ENCODE assay signal across 28 cellular contexts in the genomic region with DNA sequence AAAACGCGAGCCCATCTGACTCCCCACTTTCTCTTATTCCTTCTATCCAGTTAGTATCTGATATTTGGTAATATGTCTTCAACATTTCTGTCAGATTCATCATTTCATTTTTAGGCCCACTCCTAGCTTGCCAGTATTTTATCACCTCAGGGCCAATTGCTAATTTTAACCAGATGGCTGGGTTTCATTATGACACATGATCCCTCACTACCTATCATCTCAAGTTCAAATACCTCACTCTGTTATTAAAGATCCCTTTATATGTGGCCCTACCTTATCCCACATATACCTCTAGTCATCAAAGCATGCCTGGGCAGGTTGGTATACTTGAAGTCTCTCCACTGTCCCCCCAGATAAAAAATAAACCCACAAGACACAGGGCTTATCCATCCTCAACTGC.
DNase-seq lines count a peak whose midpoint lies in the region; ATAC-seq, FAIRE-seq and TF ChIP-seq lines count a peak whose summit lies in the region.
"Had no signal": no experiment of that assay in that cellular context is flagged by ENCODE, and none has a peak within 500 bp of the region (broad histone marks: within the 10 kb centered on the region; RNA-seq: fewer than 3 reads in every experiment).

No MANE protein-coding gene starts in this region.

- intact Hi-C loops in activated CD4-positive, alpha-beta T cell treated with anti-CD3 and anti-CD28 coated beads, Interleukin-2, amount 10 ng/mL, durations not matched to agents 24 days and 14 days (cut with micrococcal nuclease) = no loop called here

- CTCF ChIA-PET in A549 (lab: Yijun Ruan, JAX) = no interaction called here
- CTCF ChIA-PET in RWPE1 (lab: Yijun Ruan, JAX) = interaction anchor here (0.5 to 0.6 kb wide), 3 partner anchors 20 to 630 kb away, joined by 3 to 5 read pairs (median 3); no protein-coding TSS in a partner anchor

- H3K4me3 ChIP-seq in A549 = no peak overlapping the region
- no peak overlapping the region for H3K4me3 ChIP-seq in fibroblast of mammary gland (ENCODE audit: control insufficient read depth, low read depth, low read length)
- H3K4me3 ChIP-seq: BLaER1, coronary artery, esophagus squamous epithelium, lung, mucosa of descending colon, Peyer's patch, SK-N-MC, spleen, tibial nerve had no signal

- no peaks in the 10 kb centered on the region for H3K9me3 ChIP-seq in A549
- H3K9me3 ChIP-seq: BLaER1, esophagus squamous epithelium, mucosa of descending colon, Peyer's patch, tibial nerve had no signal

- TF ChIP-seq EP300 in A549 (IDR thresholded peaks at IDR 0.05) = no peak

- H3K4me2 ChIP-seq in A549 = no peak overlapping the region
- H3K4me2 ChIP-seq: BLaER1 had no signal

- DNase-seq in A549 (ENCODE audit: low read depth in 1 of 2, low spot score in 1 of 2) (no peak), EL (peak; percentile 6), RWPE1 (ENCODE audit: low spot score) (peak; percentile 73), fibroblast of mammary gland (ENCODE audit: low read depth) (peak; percentile 23), occipital lobe (lab: John Stamatoyannopoulos, UW) (no peak)
- DNase-seq in activated CD4-positive, alpha-beta T cell treated with anti-CD3 and anti-CD28 coated beads, Interleukin-2, amount 10 ng/mL, durations not matched to agents 24 days and 14 days = no peak
- DNase-seq: activated CD4-positive, alpha-beta memory T cell treated with anti-CD3 and anti-CD28 coated beads for 36 hours; activated CD8-positive, alpha-beta memory T cell treated with anti-CD3 and anti-CD28 coated beads, Interleukin-2, amount 50 U/mL, for 4 hours; activated naive CD4-positive, alpha-beta T cell treated with anti-CD3 and anti-CD28 coated beads, Interleukin-2, amount 50 U/mL, for 16 hours; amygdala; esophagus squamous epithelium; glutamatergic neuron; kidney glomerular epithelial cell; mucosa of descending colon; NCI-H187 treated with DMSO at 0.1 percent for 48 hours; NCI-H526 treated with DMSO at 0.1 percent for 48 hours; Peyer's patch; spleen; T-helper 17 cell had no signal

- no peaks in the 10 kb centered on the region for H3K36me3 Mint-ChIP-seq in activated CD4-positive, alpha-beta T cell treated with anti-CD3 and anti-CD28 coated beads, Interleukin-2, amount 10 ng/mL, durations not matched to agents 24 days and 14 days (ENCODE audit: low read depth)
- H3K36me3 Mint-ChIP-seq: activated CD4-positive, alpha-beta memory T cell treated with anti-CD3 and anti-CD28 coated beads for 36 hours; natural killer cell treated with Interleukin-12 subunit alpha and Interleukin-12 subunit beta and Interleukin-15 and Interleukin-18, amount 100 ng/mL, for 72 hours had no signal

- H3K27me3 Mint-ChIP-seq in activated CD4-positive, alpha-beta T cell treated with anti-CD3 and anti-CD28 coated beads, Interleukin-2, amount 10 ng/mL, durations not matched to agents 24 days and 14 days = peaks cover 9% of the 10 kb centered on the region
- H3K27me3 Mint-ChIP-seq: activated CD4-positive, alpha-beta memory T cell treated with anti-CD3 and anti-CD28 coated beads for 36 hours; natural killer cell treated with Interleukin-12 subunit alpha and Interleukin-12 subunit beta and Interleukin-15 and Interleukin-18, amount 100 ng/mL, for 72 hours; T-helper 17 cell had no signal

- peak; percentile 7 for FAIRE-seq in A549 (lab: Jason Lieb, UNC)
- FAIRE-seq: H1 had no signal

- TF ChIP-seq CTCF in A549 (IDR thresholded peaks at IDR 0.05) = no peak
- TF ChIP-seq CTCF in RWPE1 (conservative IDR thresholded peaks at IDR 0.05; ENCODE audit: low read depth) = no peak
- no peak for TF ChIP-seq CTCF in fibroblast of mammary gland (conservative IDR thresholded peaks at IDR 0.05; ENCODE audit: control insufficient read depth, insufficient read depth, low read depth, low read length)

- H3K27ac ChIP-seq in A549 (no peak overlapping the region), RWPE1 (no peak overlapping the region)
- H3K27ac ChIP-seq: BLaER1, coronary artery, esophagus squamous epithelium, Peyer's patch, SK-N-MC, spleen, tibial nerve had no signal

- no peak overlapping the region for H3K27ac Mint-ChIP-seq in activated CD4-positive, alpha-beta T cell treated with anti-CD3 and anti-CD28 coated beads, Interleukin-2, amount 10 ng/mL, durations not matched to agents 24 days and 14 days
- H3K27ac Mint-ChIP-seq: activated CD4-positive, alpha-beta memory T cell treated with anti-CD3 and anti-CD28 coated beads for 36 hours; natural killer cell treated with Interleukin-12 subunit alpha and Interleukin-12 subunit beta and Interleukin-15 and Interleukin-18, amount 100 ng/mL, for 72 hours; T-helper 17 cell had no signal

- 86% methylated on average over 2 of the region's 2 CpGs for WGBS in A549 (ENCODE audit: missing lambda C conversion rate)

- POLR2A ChIA-PET in A549 (lab: Yijun Ruan, JAX) = no interaction called here
- POLR2A ChIA-PET in RWPE1 (lab: Yijun Ruan, JAX; ENCODE audit: low non-redundant PET) = no interaction called here

- no peak for ATAC-seq in A549
- no peak for ATAC-seq in GM21717 (IDR thresholded peaks at IDR 0.05; ENCODE audit: unreplicated experiment)
- ATAC-seq: activated CD4-positive, CD25-positive, alpha-beta regulatory T cell treated with anti-CD3 and anti-CD28 coated beads, Interleukin-2, amount 50 U/mL, for 24 hours; mucosa of descending colon; natural killer cell treated with Interleukin-12 subunit alpha and Interleukin-12 subunit beta and Interleukin-15 and Interleukin-18, amount 100 ng/mL, for 72 hours; T-helper 17 cell had no signal

- H3K4me1 Mint-ChIP-seq in activated CD4-positive, alpha-beta T cell treated with anti-CD3 and anti-CD28 coated beads, Interleukin-2, amount 10 ng/mL, durations not matched to agents 24 days and 14 days = no peaks in the 10 kb centered on the region
- H3K4me1 Mint-ChIP-seq: T-helper 17 cell had no signal

- no peak overlapping the region for H3K4me3 Mint-ChIP-seq in activated CD4-positive, alpha-beta T cell treated with anti-CD3 and anti-CD28 coated beads, Interleukin-2, amount 10 ng/mL, durations not matched to agents 24 days and 14 days
- H3K4me3 Mint-ChIP-seq: activated CD4-positive, alpha-beta memory T cell treated with anti-CD3 and anti-CD28 coated beads for 36 hours; natural killer cell treated with Interleukin-12 subunit alpha and Interleukin-12 subunit beta and Interleukin-15 and Interleukin-18, amount 100 ng/mL, for 72 hours; T-helper 17 cell had no signal

- TF ChIP-seq POLR2A in A549 (IDR thresholded peaks at IDR 0.05; ENCODE audit: low read length) = no peak

- 0 out of 3 replicates have a peak, but pooled peaks cover 3% of the 10 kb centered on the region for H3K4me1 ChIP-seq in A549
- H3K4me1 ChIP-seq: BLaER1, Peyer's patch, spleen had no signal

- H3K9me3 Mint-ChIP-seq in activated CD4-positive, alpha-beta T cell treated with anti-CD3 and anti-CD28 coated beads, Interleukin-2, amount 10 ng/mL, durations not matched to agents 24 days and 14 days = peaks cover 6% of the 10 kb centered on the region
- H3K9me3 Mint-ChIP-seq: natural killer cell treated with Interleukin-12 subunit alpha and Interleukin-12 subunit beta and Interleukin-15 and Interleukin-18, amount 100 ng/mL, for 72 hours had no signal

- no peak for TF ChIP-seq RAD21 in A549 (conservative IDR thresholded peaks at IDR 0.05 in 1 of 2, IDR thresholded peaks at IDR 0.05 in 1 of 2)

TF ChIP-seq in A549, 52 proteins besides CTCF, POLR2A, EP300 and RAD21:
- no peak for TF ChIP-seq HOXB13 (CRISPR knock-in tag; IDR thresholded peaks at IDR 0.05; ENCODE audit: low read depth)
- no peak for TF ChIP-seq ZC3H11A (IDR thresholded peaks at IDR 0.05)
- no peak for TF ChIP-seq FOSL2 (IDR thresholded peaks at IDR 0.05)
- no peak for TF ChIP-seq FOSL2 (CRISPR knock-in tag; IDR thresholded peaks at IDR 0.05)
- no peak for TF ChIP-seq CEBPB (IDR thresholded peaks at IDR 0.05)
- TF ChIP-seq HOXB5 (CRISPR knock-in tag; IDR thresholded peaks at IDR 0.05) = no peak
- no peak for TF ChIP-seq EHF (CRISPR knock-in tag; IDR thresholded peaks at IDR 0.05)
- no peak for TF ChIP-seq NPAS2 (CRISPR knock-in tag; IDR thresholded peaks at IDR 0.05; ENCODE audit: borderline replicate concordance)

Comparison
In these comparisons a context has a peak if more than half of its experiments do, and no peak if none do; other contexts are left out.
1. DNase-seq: peak in EL (single experiment), RWPE1 (single experiment) and fibroblast of mammary gland (single experiment); none in A549 (0 of 2), activated CD4-positive, alpha-beta T cell treated with anti-CD3 and anti-CD28 coated beads, Interleukin-2, amount 10 ng/mL, durations not matched to agents 24 days and 14 days (single experiment) and occipital lobe (single experiment).